2 cellular contexts compared by ENCODE assay signal in the genomic region with DNA sequence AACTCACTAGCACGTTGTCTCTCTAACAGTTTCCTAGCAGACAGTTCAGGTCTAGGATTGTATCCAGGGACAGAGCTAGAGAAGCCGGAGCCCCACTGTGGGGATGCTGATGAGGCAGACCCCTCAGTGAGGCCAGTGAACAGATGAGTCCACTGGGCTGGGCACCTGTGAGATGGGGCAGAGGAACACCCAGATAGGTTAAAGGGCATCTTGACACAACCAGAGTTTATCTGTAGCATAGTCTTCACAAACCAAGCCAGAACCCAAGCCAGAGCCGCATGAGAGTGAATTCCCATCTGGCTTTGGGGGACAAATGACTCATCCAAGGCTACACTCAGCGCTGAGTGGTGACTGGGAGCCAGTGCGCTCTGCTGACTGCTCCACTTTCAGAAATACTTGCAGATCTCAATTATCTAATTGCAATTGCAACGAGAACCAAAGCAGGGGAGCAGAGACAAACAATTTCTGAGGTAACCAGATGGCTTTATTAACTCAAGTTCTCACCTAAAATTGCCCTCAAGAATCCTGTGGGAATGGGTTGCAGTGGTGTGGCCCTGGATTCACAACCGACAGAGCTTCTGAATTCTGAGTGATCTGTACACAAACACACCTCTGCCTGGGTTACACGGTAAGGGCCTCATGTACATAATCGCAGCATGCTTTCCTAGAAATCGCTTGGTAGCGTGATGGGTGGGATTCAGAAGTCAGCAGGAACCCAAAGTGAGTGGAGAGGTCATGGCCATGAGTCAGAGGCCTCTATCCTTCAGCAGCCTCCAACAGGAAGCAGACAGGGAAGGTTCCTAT.
TF ChIP-seq lines count a peak whose summit lies in the region.

No MANE protein-coding gene starts in this region.

TF ChIP-seq in K562, 482 proteins besides CTCF, POLR2A, EP300 and RAD21 (continued from another document and continues in another):
- TF ChIP-seq ZNF407 (IDR thresholded peaks at IDR 0.05; ENCODE audit: low read depth) (no peak), TOE1 (IDR thresholded peaks at IDR 0.05; ENCODE audit: borderline replicate concordance) (no peak), TOE1 (CRISPR knock-in tag; IDR thresholded peaks at IDR 0.05; ENCODE audit: borderline replicate concordance, low read depth) (no peak), NR2C1 (IDR thresholded peaks at IDR 0.05) (peak; percentile 29), NR2C1 (tag; IDR thresholded peaks at IDR 0.05) (peak; percentile 39; the same call in 1 of the 2 replicates), FOS (IDR thresholded peaks at IDR 0.05; ENCODE audit: extremely low read depth, insufficient read length) (peak; percentile 48), RBM15 (IDR thresholded peaks at IDR 0.05; ENCODE audit: insufficient read depth, low read length) (no peak), IFI16 (CRISPR knock-in tag; IDR thresholded peaks at IDR 0.05) (no peak), ZNF384 (IDR thresholded peaks at IDR 0.05; ENCODE audit: low read depth, low read length) (0 out of 2 replicates have a peak, but pooled peaks have one; percentile 3), ZNF3 (CRISPR knock-in tag; IDR thresholded peaks at IDR 0.05) (no peak), HCFC1 (IDR thresholded peaks at IDR 0.05; ENCODE audit: low read depth, low read length) (no peak), FOSL1 (tag; conservative IDR thresholded peaks at IDR 0.05) (peak; percentile 93), CEBPB (tag; IDR thresholded peaks at IDR 0.05) (no peak), ZNF76 (CRISPR knock-in tag; IDR thresholded peaks at IDR 0.05; ENCODE audit: borderline replicate concordance) (no peak), CREM (IDR thresholded peaks at IDR 0.05; ENCODE audit: low read depth) (0 out of 2 replicates have a peak, but pooled peaks have one; percentile 42), ZNF551 (CRISPR knock-in tag; IDR thresholded peaks at IDR 0.05) (no peak), ZNF41 (CRISPR knock-in tag; conservative IDR thresholded peaks at IDR 0.05) (0 out of 2 replicates have a peak, but pooled peaks have one; percentile 12), ZNF764 (CRISPR knock-in tag; IDR thresholded peaks at IDR 0.05; ENCODE audit: low read depth) (no peak), ATF1 (CRISPR knock-in tag; IDR thresholded peaks at IDR 0.05) (no peak), ATF1 (tag; IDR thresholded peaks at IDR 0.05) (0 out of 2 replicates have a peak, but pooled peaks have one; percentile 21), ERF (CRISPR knock-in tag; IDR thresholded peaks at IDR 0.05) (0 out of 2 replicates have a peak, but pooled peaks have one; percentile 9), NONO (IDR thresholded peaks at IDR 0.05; ENCODE audit: low read depth in 2 of 2, low read length in 1 of 2) (no peak), FOXA3 (CRISPR knock-in tag; conservative IDR thresholded peaks at IDR 0.05 in 1 of 2, IDR thresholded peaks at IDR 0.05 in 1 of 2) (no peak), NFATC3 (IDR thresholded peaks at IDR 0.05) (no peak), PCBP1 (IDR thresholded peaks at IDR 0.05; ENCODE audit: low read depth, low read length, poor library complexity, severe bottlenecking) (no peak)
- TF ChIP-seq, protein P1, sequence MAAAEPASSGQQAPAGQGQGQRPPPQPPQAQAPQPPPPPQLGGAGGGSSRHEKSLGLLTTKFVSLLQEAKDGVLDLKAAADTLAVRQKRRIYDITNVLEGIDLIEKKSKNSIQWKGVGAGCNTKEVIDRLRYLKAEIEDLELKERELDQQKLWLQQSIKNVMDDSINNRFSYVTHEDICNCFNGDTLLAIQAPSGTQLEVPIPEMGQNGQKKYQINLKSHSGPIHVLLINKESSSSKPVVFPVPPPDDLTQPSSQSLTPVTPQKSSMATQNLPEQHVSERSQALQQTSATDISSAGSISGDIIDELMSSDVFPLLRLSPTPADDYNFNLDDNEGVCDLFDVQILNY (CRISPR knock-in tag; IDR thresholded peaks at IDR 0.05) = no peak

TF ChIP-seq in HepG2, 621 proteins besides CTCF, POLR2A, EP300 and RAD21 (continued from another document and continues in another):
- TF ChIP-seq ZNF609 (CRISPR knock-in tag; IDR thresholded peaks at IDR 0.05; ENCODE audit: borderline replicate concordance) (0 out of 2 replicates have a peak, but pooled peaks have one; percentile 11), SOX5 (CRISPR knock-in tag; IDR thresholded peaks at IDR 0.05; ENCODE audit: borderline replicate concordance) (peak; percentile 67), CHD4 (IDR thresholded peaks at IDR 0.05; ENCODE audit: borderline replicate concordance, low read length) (0 out of 2 replicates have a peak, but pooled peaks have one; percentile 8), ZNF280D (CRISPR knock-in tag; IDR thresholded peaks at IDR 0.05) (0 out of 2 replicates have a peak, but pooled peaks have one; percentile 18), RARA (CRISPR knock-in tag; IDR thresholded peaks at IDR 0.05) (peak; percentile 98), FOXK1 (CRISPR knock-in tag; IDR thresholded peaks at IDR 0.05; ENCODE audit: borderline replicate concordance, low read depth) (peak; percentile 68; the same call in 1 of the 2 replicates), TCF7 (IDR thresholded peaks at IDR 0.05; ENCODE audit: low read depth) (0 out of 2 replicates have a peak, but pooled peaks have one; percentile 11), ZSCAN25 (CRISPR knock-in tag; IDR thresholded peaks at IDR 0.05) (peak; percentile 82; the same call in 1 of the 2 replicates), CBX2 (IDR thresholded peaks at IDR 0.05; ENCODE audit: low read depth, low read length) (no peak), CBX2 (CRISPR knock-in tag; IDR thresholded peaks at IDR 0.05; ENCODE audit: low read depth) (no peak), HNF1A (IDR thresholded peaks at IDR 0.05; ENCODE audit: low read depth) (peak; percentile 49; the same call in 1 of the 2 replicates), HNF1A (CRISPR knock-in tag; IDR thresholded peaks at IDR 0.05; ENCODE audit: borderline replicate concordance) (no peak), XRCC5 (optimal IDR thresholded peaks at IDR 0.05; ENCODE audit: low read length) (peak; percentile 42), ZBTB1 (CRISPR knock-in tag; IDR thresholded peaks at IDR 0.05; ENCODE audit: borderline replicate concordance) (no peak), ZNF431 (CRISPR knock-in tag; IDR thresholded peaks at IDR 0.05; ENCODE audit: borderline replicate concordance, low read depth) (no peak), ZNF629 (CRISPR knock-in tag; conservative IDR thresholded peaks at IDR 0.05) (0 out of 2 replicates have a peak, but pooled peaks have one; percentile 13), PITX1 (CRISPR knock-in tag; IDR thresholded peaks at IDR 0.05) (peak; percentile 15; the same call in 1 of the 2 replicates)
- TF ChIP-seq, protein P2, sequence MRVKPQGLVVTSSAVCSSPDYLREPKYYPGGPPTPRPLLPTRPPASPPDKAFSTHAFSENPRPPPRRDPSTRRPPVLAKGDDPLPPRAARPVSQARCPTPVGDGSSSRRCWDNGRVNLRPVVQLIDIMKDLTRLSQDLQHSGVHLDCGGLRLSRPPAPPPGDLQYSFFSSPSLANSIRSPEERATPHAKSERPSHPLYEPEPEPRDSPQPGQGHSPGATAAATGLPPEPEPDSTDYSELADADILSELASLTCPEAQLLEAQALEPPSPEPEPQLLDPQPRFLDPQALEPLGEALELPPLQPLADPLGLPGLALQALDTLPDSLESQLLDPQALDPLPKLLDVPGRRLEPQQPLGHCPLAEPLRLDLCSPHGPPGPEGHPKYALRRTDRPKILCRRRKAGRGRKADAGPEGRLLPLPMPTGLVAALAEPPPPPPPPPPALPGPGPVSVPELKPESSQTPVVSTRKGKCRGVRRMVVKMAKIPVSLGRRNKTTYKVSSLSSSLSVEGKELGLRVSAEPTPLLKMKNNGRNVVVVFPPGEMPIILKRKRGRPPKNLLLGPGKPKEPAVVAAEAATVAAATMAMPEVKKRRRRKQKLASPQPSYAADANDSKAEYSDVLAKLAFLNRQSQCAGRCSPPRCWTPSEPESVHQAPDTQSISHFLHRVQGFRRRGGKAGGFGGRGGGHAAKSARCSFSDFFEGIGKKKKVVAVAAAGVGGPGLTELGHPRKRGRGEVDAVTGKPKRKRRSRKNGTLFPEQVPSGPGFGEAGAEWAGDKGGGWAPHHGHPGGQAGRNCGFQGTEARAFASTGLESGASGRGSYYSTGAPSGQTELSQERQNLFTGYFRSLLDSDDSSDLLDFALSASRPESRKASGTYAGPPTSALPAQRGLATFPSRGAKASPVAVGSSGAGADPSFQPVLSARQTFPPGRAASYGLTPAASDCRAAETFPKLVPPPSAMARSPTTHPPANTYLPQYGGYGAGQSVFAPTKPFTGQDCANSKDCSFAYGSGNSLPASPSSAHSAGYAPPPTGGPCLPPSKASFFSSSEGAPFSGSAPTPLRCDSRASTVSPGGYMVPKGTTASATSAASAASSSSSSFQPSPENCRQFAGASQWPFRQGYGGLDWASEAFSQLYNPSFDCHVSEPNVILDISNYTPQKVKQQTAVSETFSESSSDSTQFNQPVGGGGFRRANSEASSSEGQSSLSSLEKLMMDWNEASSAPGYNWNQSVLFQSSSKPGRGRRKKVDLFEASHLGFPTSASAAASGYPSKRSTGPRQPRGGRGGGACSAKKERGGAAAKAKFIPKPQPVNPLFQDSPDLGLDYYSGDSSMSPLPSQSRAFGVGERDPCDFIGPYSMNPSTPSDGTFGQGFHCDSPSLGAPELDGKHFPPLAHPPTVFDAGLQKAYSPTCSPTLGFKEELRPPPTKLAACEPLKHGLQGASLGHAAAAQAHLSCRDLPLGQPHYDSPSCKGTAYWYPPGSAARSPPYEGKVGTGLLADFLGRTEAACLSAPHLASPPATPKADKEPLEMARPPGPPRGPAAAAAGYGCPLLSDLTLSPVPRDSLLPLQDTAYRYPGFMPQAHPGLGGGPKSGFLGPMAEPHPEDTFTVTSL (CRISPR knock-in tag; IDR thresholded peaks at IDR 0.05; ENCODE audit: borderline replicate concordance) = peak; percentile 39; the same call in 1 of the 2 replicates
